ENCODE assay signal across 1 cellular context in genomic region chr13:33045829-33046592, GRCh38.
TF ChIP-seq lines count a peak whose summit lies in the region.

No MANE protein-coding gene starts in this region.

TF ChIP-seq in HCT116, 20 proteins besides CTCF, POLR2A, EP300 and RAD21 (continued from another document):
- no peak for TF ChIP-seq SP1 (IDR thresholded peaks at IDR 0.05; ENCODE audit: low read depth)
- TF ChIP-seq POLR2AphosphoS5 (IDR thresholded peaks at IDR 0.05; ENCODE audit: low read depth, low read length): no peak
- no peak for TF ChIP-seq JUND (IDR thresholded peaks at IDR 0.05)
- TF ChIP-seq ZNF274 (IDR thresholded peaks at IDR 0.05; ENCODE audit: low read depth, low read length): no peak
- TF ChIP-seq ZBTB33 (IDR thresholded peaks at IDR 0.05; ENCODE audit: extremely low read depth, insufficient replicate concordance, low read length): no peak
- no peak for TF ChIP-seq ZFX (IDR thresholded peaks at IDR 0.05)
- no peak for TF ChIP-seq ELF1 (IDR thresholded peaks at IDR 0.05; ENCODE audit: borderline replicate concordance, low read depth)
- no peak for TF ChIP-seq EZH2phosphoT487 (IDR thresholded peaks at IDR 0.05; ENCODE audit: borderline replicate concordance)
- TF ChIP-seq TCF7L2 (IDR thresholded peaks at IDR 0.05; ENCODE audit: borderline replicate concordance, extremely low read depth, insufficient read depth, insufficient read length): no peak
- no peak for TF ChIP-seq EZH2 (IDR thresholded peaks at IDR 0.05)
- no peak for TF ChIP-seq SIN3A (IDR thresholded peaks at IDR 0.05; ENCODE audit: low read depth)
- TF ChIP-seq MAX (IDR thresholded peaks at IDR 0.05): no peak
- no peak for TF ChIP-seq EGR1 (IDR thresholded peaks at IDR 0.05; ENCODE audit: low read depth)
